ENCODE assay signal across 1 cellular context in the genomic region with DNA sequence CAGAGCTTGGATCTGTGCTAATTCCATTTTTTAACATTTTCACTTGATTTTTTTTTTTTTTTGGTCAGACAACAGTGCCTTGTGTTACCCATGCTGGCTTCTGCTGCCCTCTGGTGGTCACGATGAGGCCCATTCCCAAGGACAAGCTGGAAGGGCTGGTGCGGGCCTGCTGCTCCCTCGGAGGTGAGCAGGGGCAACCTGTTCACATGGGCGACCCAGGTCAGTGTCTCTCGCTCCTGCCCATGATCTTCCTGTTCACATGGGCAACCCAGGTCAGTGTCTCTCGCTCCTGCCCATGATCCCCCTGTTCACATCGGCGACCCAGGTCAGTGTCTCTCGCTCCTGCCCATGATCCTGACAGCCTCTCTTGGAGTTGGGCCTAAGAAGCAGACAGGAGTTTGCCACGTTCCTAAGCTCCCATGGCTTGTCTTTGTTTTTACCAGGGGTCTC.
TF ChIP-seq lines count a peak whose summit lies in the region.

No MANE protein-coding gene starts in this region.

TF ChIP-seq in HepG2, 621 proteins besides CTCF, POLR2A, EP300 and RAD21 (continued from another document):
- TF ChIP-seq, protein P1, sequence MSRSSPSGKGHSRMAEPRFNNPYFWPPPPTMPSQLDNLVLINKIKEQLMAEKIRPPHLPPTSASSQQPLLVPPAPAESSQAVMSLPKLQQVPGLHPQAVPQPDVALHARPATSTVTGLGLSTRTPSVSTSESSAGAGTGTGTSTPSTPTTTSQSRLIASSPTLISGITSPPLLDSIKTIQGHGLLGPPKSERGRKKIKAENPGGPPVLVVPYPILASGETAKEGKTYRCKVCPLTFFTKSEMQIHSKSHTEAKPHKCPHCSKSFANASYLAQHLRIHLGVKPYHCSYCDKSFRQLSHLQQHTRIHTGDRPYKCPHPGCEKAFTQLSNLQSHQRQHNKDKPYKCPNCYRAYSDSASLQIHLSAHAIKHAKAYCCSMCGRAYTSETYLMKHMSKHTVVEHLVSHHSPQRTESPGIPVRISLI (CRISPR knock-in tag; IDR thresholded peaks at IDR 0.05; ENCODE audit: borderline replicate concordance) = peak; percentile 93
- TF ChIP-seq, protein P2, sequence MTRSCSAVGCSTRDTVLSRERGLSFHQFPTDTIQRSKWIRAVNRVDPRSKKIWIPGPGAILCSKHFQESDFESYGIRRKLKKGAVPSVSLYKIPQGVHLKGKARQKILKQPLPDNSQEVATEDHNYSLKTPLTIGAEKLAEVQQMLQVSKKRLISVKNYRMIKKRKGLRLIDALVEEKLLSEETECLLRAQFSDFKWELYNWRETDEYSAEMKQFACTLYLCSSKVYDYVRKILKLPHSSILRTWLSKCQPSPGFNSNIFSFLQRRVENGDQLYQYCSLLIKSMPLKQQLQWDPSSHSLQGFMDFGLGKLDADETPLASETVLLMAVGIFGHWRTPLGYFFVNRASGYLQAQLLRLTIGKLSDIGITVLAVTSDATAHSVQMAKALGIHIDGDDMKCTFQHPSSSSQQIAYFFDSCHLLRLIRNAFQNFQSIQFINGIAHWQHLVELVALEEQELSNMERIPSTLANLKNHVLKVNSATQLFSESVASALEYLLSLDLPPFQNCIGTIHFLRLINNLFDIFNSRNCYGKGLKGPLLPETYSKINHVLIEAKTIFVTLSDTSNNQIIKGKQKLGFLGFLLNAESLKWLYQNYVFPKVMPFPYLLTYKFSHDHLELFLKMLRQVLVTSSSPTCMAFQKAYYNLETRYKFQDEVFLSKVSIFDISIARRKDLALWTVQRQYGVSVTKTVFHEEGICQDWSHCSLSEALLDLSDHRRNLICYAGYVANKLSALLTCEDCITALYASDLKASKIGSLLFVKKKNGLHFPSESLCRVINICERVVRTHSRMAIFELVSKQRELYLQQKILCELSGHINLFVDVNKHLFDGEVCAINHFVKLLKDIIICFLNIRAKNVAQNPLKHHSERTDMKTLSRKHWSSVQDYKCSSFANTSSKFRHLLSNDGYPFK (CRISPR knock-in tag; IDR thresholded peaks at IDR 0.05; ENCODE audit: borderline replicate concordance) = 0 out of 2 replicates have a peak, but pooled peaks have one; percentile 17
- peak; percentile 38 for TF ChIP-seq ZNF687 (CRISPR knock-in tag; IDR thresholded peaks at IDR 0.05)
- TF ChIP-seq FOXO1 (CRISPR knock-in tag; IDR thresholded peaks at IDR 0.05) = no peak
- no peak for TF ChIP-seq ZNF124 (CRISPR knock-in tag; IDR thresholded peaks at IDR 0.05)
